In the genomic region with DNA sequence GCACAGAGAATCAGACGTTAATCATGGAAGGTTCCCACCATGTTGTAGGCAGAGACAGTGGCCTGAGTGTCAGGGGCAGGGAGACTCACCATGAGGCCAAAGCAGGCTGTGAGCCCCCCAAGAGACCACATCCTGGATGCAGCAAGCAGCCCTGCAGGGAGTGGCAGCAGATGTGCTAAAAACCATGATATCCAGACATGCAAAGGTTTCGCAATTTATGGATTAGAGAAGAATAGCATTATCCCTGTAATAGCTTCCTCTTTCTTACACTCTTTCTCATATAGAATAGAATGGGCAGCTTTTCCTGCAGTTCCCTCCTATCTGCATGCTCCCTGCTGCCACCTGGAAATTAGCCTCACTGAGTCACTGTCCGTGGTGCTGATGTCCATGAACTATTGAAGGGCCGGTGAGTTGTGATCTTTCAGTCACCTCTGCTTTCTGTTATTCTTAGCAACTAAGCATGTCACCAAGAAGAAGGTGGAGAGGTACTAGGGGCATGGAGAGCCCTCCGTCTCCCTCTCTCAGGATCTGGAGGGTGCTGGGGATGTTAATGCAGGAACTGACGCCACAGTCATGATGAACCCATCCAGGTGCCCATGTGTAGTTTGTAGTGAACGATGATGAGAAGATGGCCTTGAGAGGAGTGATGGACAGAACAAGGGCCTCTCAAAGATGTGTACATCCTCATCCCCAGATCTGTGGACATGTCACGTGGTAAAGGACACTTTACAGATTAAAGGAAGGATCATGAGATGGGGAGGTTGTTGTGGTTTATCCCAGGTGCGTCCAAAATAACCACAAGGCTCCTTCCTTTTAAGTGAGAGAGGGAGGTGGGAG, we compare ENCODE assay signal across 15 cellular contexts. TPM values are rescaled to one million over a fixed set of nuclear protein-coding genes. Genes with fewer than 3 reads are reported as not detected.
A peak's percentile ranks its signal among the peaks of the same experiment; 100 is the strongest.
DNase-seq lines count a peak whose midpoint lies in the region; ATAC-seq and TF ChIP-seq lines count a peak whose summit lies in the region.
"Had no signal": no experiment of that assay in that cellular context is flagged by ENCODE, and none has a peak within 500 bp of the region (broad histone marks: within the 10 kb centered on the region; RNA-seq: fewer than 3 reads in every experiment).

No MANE protein-coding gene starts in this region.

- H3K14ac ChIP-seq in neuronal stem cell (ENCODE audit: low read length), result no peak overlapping the region

- H2BK5ac ChIP-seq in neuronal stem cell (ENCODE audit: low read length), result no peak overlapping the region

- peak; percentile 0 to 31 for DNase-seq in cardiac muscle cell (ENCODE audit: low read depth in 1 of 2, low spot score in 1 of 2)
- no peak for DNase-seq in heart right ventricle
- DNase-seq in RKO (ENCODE audit: low spot score), result peak; percentile 27
- DNase-seq in fibroblast of peridontal ligament (ENCODE audit: extremely low read depth), result peak; percentile 6
- DNase-seq in neuronal stem cell (ENCODE audit: low spot score), result no peak
- no peak for DNase-seq in osteoblast (ENCODE audit: insufficient read length, low spot score, missing footprints)
- DNase-seq: activated T-cell treated with anti-CD3 and anti-CD28 coated beads, Interleukin-2, amount 50 U/mL, for 1 hour; C1 segment of cervical spinal cord; effector CD4-positive, alpha-beta T cell; left cardiac atrium; Right ventricle myocardium superior; stimulated activated naive CD4-positive, alpha-beta T cell had no signal

- H4K20me1 ChIP-seq in osteoblast (ENCODE audit: insufficient read depth, low read length), result no peaks in the 10 kb centered on the region

- H3K23ac ChIP-seq in neuronal stem cell (ENCODE audit: low read depth, low read length, poor library complexity), result no peak overlapping the region

- H3K9ac ChIP-seq in neuronal stem cell (ENCODE audit: low read depth, low read length, poor library complexity), result no peak overlapping the region

- no peaks in the 10 kb centered on the region for H3K79me1 ChIP-seq in neuronal stem cell (ENCODE audit: low read depth, low read length)

- no peak overlapping the region for H4K91ac ChIP-seq in neuronal stem cell (ENCODE audit: low read depth, low read length, poor library complexity)

- H3K79me2 ChIP-seq in osteoblast (ENCODE audit: insufficient read depth, low read length), result no peaks in the 10 kb centered on the region

- intact Hi-C loops in heart right ventricle (cut with DNase I), result no loop called here

- no peak overlapping the region for H4K8ac ChIP-seq in neuronal stem cell (ENCODE audit: low read depth, low read length)

- H3K18ac ChIP-seq in neuronal stem cell (ENCODE audit: low read length), result no peak overlapping the region

- H3K36me3 ChIP-seq in cardiac muscle cell (no peaks in the 10 kb centered on the region), heart right ventricle (no peaks in the 10 kb centered on the region), neuronal stem cell (replicated peaks in 1 of 2; ENCODE audit: control insufficient read depth in 2 of 2, insufficient read depth in 2 of 2, low read length in 2 of 2) (no peaks in the 10 kb centered on the region), osteoblast (ENCODE audit: insufficient read depth, low read length) (no peaks in the 10 kb centered on the region)
- H3K36me3 ChIP-seq: HAP-1 had no signal

- H3K4me1 ChIP-seq in cardiac muscle cell (ENCODE audit: low read depth) (no peaks in the 10 kb centered on the region), heart right ventricle (peaks cover 0 to 43% (median 0%) of the 10 kb centered on the region in 9 donors), neuronal stem cell (ENCODE audit: control insufficient read depth in 2 of 2, insufficient read depth in 1 of 2, low read depth in 1 of 2, low read length in 2 of 2) (no peaks in the 10 kb centered on the region), osteoblast (ENCODE audit: insufficient read depth, low read length) (no peaks in the 10 kb centered on the region)
- H3K4me1 ChIP-seq: HAP-1 had no signal

- H2BK12ac ChIP-seq in neuronal stem cell (ENCODE audit: low read length), result no peak overlapping the region

- no peak overlapping the region for H2BK120ac ChIP-seq in neuronal stem cell (ENCODE audit: low read depth, low read length)

- no peaks in the 10 kb centered on the region for H3K27me3 ChIP-seq in cardiac muscle cell
- H3K27me3 ChIP-seq in heart right ventricle, result peaks cover 0 to 20% (median 11%) of the 10 kb centered on the region in 7 donors
- H3K27me3 ChIP-seq in neuronal stem cell (ENCODE audit: control insufficient read depth in 3 of 3, insufficient read depth in 3 of 3, low read depth in 1 of 3, low read length in 3 of 3), result peaks cover 0 to 20% (median 0%) of the 10 kb centered on the region in 3 experiments
- H3K27me3 ChIP-seq in osteoblast (ENCODE audit: insufficient read depth, low read length), result no peaks in the 10 kb centered on the region

- H3K9me3 ChIP-seq in cardiac muscle cell (ENCODE audit: low read depth) (no peaks in the 10 kb centered on the region), heart right ventricle (no peaks in the 10 kb centered on the region), neuronal stem cell (replicated peaks in 1 of 2; ENCODE audit: control insufficient read depth in 2 of 2, insufficient read depth in 1 of 2, low read depth in 1 of 2, low read length in 2 of 2) (peaks cover 0 to 34% of the 10 kb centered on the region in 2 donors), osteoblast (ENCODE audit: low read depth, low read length) (no peaks in the 10 kb centered on the region)
- H3K9me3 ChIP-seq: HAP-1 had no signal

- no peak overlapping the region for H3K4me2 ChIP-seq in neuronal stem cell (ENCODE audit: insufficient read depth, low read length, poor library complexity, severe bottlenecking)
- H3K4me2 ChIP-seq in osteoblast (ENCODE audit: insufficient read depth, low read length), result no peak overlapping the region

- H3K27ac ChIP-seq in cardiac muscle cell (no peak overlapping the region), heart right ventricle (no peak overlapping the region), neuronal stem cell (replicated peaks; ENCODE audit: low read length) (no peak overlapping the region), osteoblast (ENCODE audit: low read depth, low read length) (no peak overlapping the region)

- H3K4ac ChIP-seq in neuronal stem cell (ENCODE audit: low read length), result no peak overlapping the region

- no peak overlapping the region for H2AK5ac ChIP-seq in neuronal stem cell (ENCODE audit: low read depth, low read length)

- H2BK15ac ChIP-seq in neuronal stem cell (ENCODE audit: low read length), result no peak overlapping the region

- no peak for TF ChIP-seq CTCF in cardiac muscle cell (IDR thresholded peaks at IDR 0.05; ENCODE audit: low read depth, low read length)
- no peak for TF ChIP-seq CTCF in heart right ventricle (IDR thresholded peaks at IDR 0.05)
- TF ChIP-seq CTCF in osteoblast (IDR thresholded peaks at IDR 0.05; ENCODE audit: extremely low read depth, low read depth, low read length), result no peak

- H3K4me3 ChIP-seq in cardiac muscle cell (no peak overlapping the region), heart right ventricle (no peak overlapping the region), neuronal stem cell (ENCODE audit: low read length in 2 of 2) (no peak overlapping the region), osteoblast (ENCODE audit: insufficient read depth, low read length) (no peak overlapping the region)
- H3K4me3 ChIP-seq: HAP-1 had no signal

- no peak for ATAC-seq in heart right ventricle
- no peak for ATAC-seq in HG03095 (IDR thresholded peaks at IDR 0.05; ENCODE audit: unreplicated experiment)
- no peak for ATAC-seq in HG03354 (IDR thresholded peaks at IDR 0.05; ENCODE audit: poor library complexity, severe bottlenecking, unreplicated experiment)
- ATAC-seq: left cardiac atrium had no signal

- H2AFZ ChIP-seq in neuronal stem cell (ENCODE audit: low read length) (no peak overlapping the region), osteoblast (ENCODE audit: low read length) (no peak overlapping the region)

- 39% methylated on average over 9 of the region's 9 CpGs for WGBS in heart right ventricle, 2 donors
- WGBS in neuronal stem cell (ENCODE audit: extremely low coverage in 2 of 2, insufficient read length in 2 of 2, insufficient replicate concordance in 1 of 2), 2 donors, result no CpG with 5 or more reads among the region's 9 CpGs

RNA-seq across cellular contexts. Expression of a gene that starts 9.9 kb away (rescaled TPM):
- not detected in 2 replicates for total RNA-seq in cardiac muscle cell
- not detected in 2 replicates for polyA plus RNA-seq in cardiac muscle cell
- total RNA-seq in heart right ventricle, result under 1 TPM in 6 of 10 donors, not detected in 4; 0.23 to 0.66 (median 0.46) TPM
- polyA plus RNA-seq in heart right ventricle, result under 1 TPM; 0.29 to 0.48 TPM
- polyA plus RNA-seq in neuronal stem cell (2013, experiment 1 of 2), result not detected
- polyA plus RNA-seq in neuronal stem cell (2013, experiment 2 of 2), result not detected
- total RNA-seq in osteoblast, result not detected in 2 replicates

RNA-seq across cellular contexts. Expression of a gene that starts 41.0 kb away (rescaled TPM):
- total RNA-seq in cardiac muscle cell (2.8 and 4.4 TPM in 2 replicates), heart right ventricle (1 to 10 TPM in 3 of 10 donors, under 1 TPM in 6, not detected in 1; 0.26 to 3.3 (median 0.57) TPM), osteoblast (not detected in 2 replicates)
- polyA plus RNA-seq in cardiac muscle cell (2.2 and 5.0 TPM in 2 replicates), heart right ventricle (under 1 TPM; 0.41 to 0.59 TPM)
- polyA plus RNA-seq in neuronal stem cell (2013, experiment 1 of 2), result 1.2 TPM
- polyA plus RNA-seq in neuronal stem cell (2013, experiment 2 of 2), result 0.83 TPM

Comparison
In these comparisons a context has a peak if more than half of its experiments do, and no peak if none do; other contexts are left out.
1. DNase-seq: peak in cardiac muscle cell (2 of 2), RKO (single experiment) and fibroblast of peridontal ligament (single experiment); none in heart right ventricle (0 of 2), neuronal stem cell (single experiment) and osteoblast (single experiment).